Comparison of ENCODE assay signal across 15 cellular contexts in the genomic region with DNA sequence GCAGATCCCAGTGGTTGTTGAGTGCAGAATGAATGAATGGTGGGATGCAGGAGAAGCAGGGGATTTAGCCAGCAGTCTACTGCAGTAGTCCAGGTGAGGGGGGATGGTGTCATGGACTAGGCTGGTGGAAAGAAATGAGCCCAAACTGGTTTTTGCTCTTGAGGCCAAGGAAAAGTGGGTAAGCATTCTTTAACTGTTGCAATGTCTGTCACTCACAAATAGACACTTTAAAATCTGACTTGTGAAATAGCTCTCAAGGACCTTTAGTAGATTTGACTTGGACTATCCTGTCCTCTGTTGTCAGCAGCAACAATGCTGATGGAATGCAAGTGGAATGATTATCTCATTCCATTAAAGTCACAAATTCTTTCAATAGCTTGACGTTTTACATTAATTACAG. TPM values are rescaled to one million over a fixed set of nuclear protein-coding genes. Genes with fewer than 3 reads are reported as not detected.
DNase-seq lines count a peak whose midpoint lies in the region; ATAC-seq and TF ChIP-seq lines count a peak whose summit lies in the region.
"Had no signal": no experiment of that assay in that cellular context is flagged by ENCODE, and none has a peak within 500 bp of the region (broad histone marks: within the 10 kb centered on the region; RNA-seq: fewer than 3 reads in every experiment).

No MANE protein-coding gene starts in this region.

- H4K20me1 ChIP-seq in smooth muscle cell (ENCODE audit: low read depth) = no peaks in the 10 kb centered on the region
- H4K20me1 ChIP-seq in MM.1S (ENCODE audit: insufficient read depth, low read length) = no peaks in the 10 kb centered on the region

- H3K27ac Mint-ChIP-seq in activated CD4-positive, alpha-beta T cell treated with anti-CD3 and anti-CD28 coated beads, Interleukin-2, amount 10 ng/mL, durations not matched to agents 7 days and 5 days = peak overlapping the region; percentile 34

- H3K27ac ChIP-seq in smooth muscle cell (ENCODE audit: low read depth) = peak overlapping the region; percentile 17
- no peak overlapping the region for H3K27ac ChIP-seq in MM.1S (ENCODE audit: low read length)
- H3K27ac ChIP-seq: psoas muscle had no signal

- H3K36me3 Mint-ChIP-seq in activated CD4-positive, alpha-beta T cell treated with anti-CD3 and anti-CD28 coated beads, Interleukin-2, amount 10 ng/mL, durations not matched to agents 7 days and 5 days (ENCODE audit: low read depth) = peaks cover 29% of the 10 kb centered on the region

- no peak overlapping the region for H2AFZ ChIP-seq in smooth muscle cell (ENCODE audit: low read depth)
- H2AFZ ChIP-seq in MM.1S (ENCODE audit: low read length) = no peak overlapping the region

- H3K27me3 Mint-ChIP-seq in activated CD4-positive, alpha-beta T cell treated with anti-CD3 and anti-CD28 coated beads, Interleukin-2, amount 10 ng/mL, durations not matched to agents 7 days and 5 days = no peaks in the 10 kb centered on the region

- WGBS in smooth muscle cell (ENCODE audit: low lambda C conversion rate) = 58% methylated on average over 1 of the region's 1 CpG

- H3K27me3 ChIP-seq in smooth muscle cell (ENCODE audit: low read depth) (no peaks in the 10 kb centered on the region), MM.1S (replicated peaks; ENCODE audit: insufficient read depth, low read length) (no peaks in the 10 kb centered on the region)

- POLR2A ChIA-PET in activated CD4-positive, alpha-beta T cell treated with anti-CD3 and anti-CD28 coated beads, Interleukin-2, amount 10 ng/mL, durations not matched to agents 7 days and 5 days (lab: Charles Lee) = no interaction called here

- H3K4me2 ChIP-seq in smooth muscle cell (no peak overlapping the region), MM.1S (ENCODE audit: low read depth, low read length) (no peak overlapping the region)

- H3K9me3 Mint-ChIP-seq in activated CD4-positive, alpha-beta T cell treated with anti-CD3 and anti-CD28 coated beads, Interleukin-2, amount 10 ng/mL, durations not matched to agents 7 days and 5 days = peaks cover 19% of the 10 kb centered on the region

- ATAC-seq in esophagus mucosa (peak; percentile 12), HG03442 (IDR thresholded peaks at IDR 0.05; ENCODE audit: unreplicated experiment) (no peak)
- ATAC-seq: activated naive CD4-positive, alpha-beta T cell treated with anti-CD3 and anti-CD28 coated beads, Interleukin-2, amount 50 U/mL, for 72 hours; Panc1; psoas muscle had no signal

- H3K4me1 ChIP-seq in smooth muscle cell (ENCODE audit: low read depth) (no peaks in the 10 kb centered on the region), MM.1S (ENCODE audit: low read length) (peaks cover 19% of the 10 kb centered on the region)

- no peak overlapping the region for H3K4me3 ChIP-seq in smooth muscle cell
- H3K4me3 ChIP-seq in MM.1S (ENCODE audit: low read length) = no peak overlapping the region
- H3K4me3 ChIP-seq: psoas muscle had no signal

- H3K79me2 ChIP-seq in smooth muscle cell (ENCODE audit: low read depth) = no peaks in the 10 kb centered on the region
- no peaks in the 10 kb centered on the region for H3K79me2 ChIP-seq in MM.1S (ENCODE audit: low read length)

- CTCF ChIA-PET in activated CD4-positive, alpha-beta T cell treated with anti-CD3 and anti-CD28 coated beads, Interleukin-2, amount 10 ng/mL, durations not matched to agents 7 days and 5 days (lab: Charles Lee) = interaction anchor here (1.1 kb wide), 1 partner anchor 11 kb away, joined by 4 read pairs; no protein-coding TSS in a partner anchor

- H3K4me1 Mint-ChIP-seq in activated CD4-positive, alpha-beta T cell treated with anti-CD3 and anti-CD28 coated beads, Interleukin-2, amount 10 ng/mL, durations not matched to agents 7 days and 5 days = peaks cover 63% of the 10 kb centered on the region

- H3K9ac ChIP-seq in smooth muscle cell (ENCODE audit: low read depth) (no peak overlapping the region), MM.1S (ENCODE audit: low read length) (no peak overlapping the region)

- TF ChIP-seq EP300 in Ishikawa (IDR thresholded peaks at IDR 0.05; ENCODE audit: borderline replicate concordance) = peak; percentile 44; the same call in 1 of the 2 replicates

- H3K4me3 Mint-ChIP-seq in activated CD4-positive, alpha-beta T cell treated with anti-CD3 and anti-CD28 coated beads, Interleukin-2, amount 10 ng/mL, durations not matched to agents 7 days and 5 days = no peak overlapping the region

- TF ChIP-seq CTCF in smooth muscle cell (IDR thresholded peaks at IDR 0.05; ENCODE audit: borderline replicate concordance, insufficient read depth, poor library complexity, severe bottlenecking) = no peak
- no peak for TF ChIP-seq CTCF in MM.1S (IDR thresholded peaks at IDR 0.05; ENCODE audit: low read length)

- TF ChIP-seq RAD21 in Ishikawa (IDR thresholded peaks at IDR 0.05; ENCODE audit: low read depth) = peak; percentile 3; the same call in 1 of the 2 replicates

- DNase-seq in activated CD4-positive, alpha-beta T cell treated with anti-CD3 and anti-CD28 coated beads, Interleukin-2, amount 10 ng/mL, durations not matched to agents 7 days and 5 days = no peak
- DNase-seq in activated CD4-positive, alpha-beta T cell treated with anti-CD3 and anti-CD28 coated beads for 1 hour = no peak
- DNase-seq in smooth muscle cell (lab: John Stamatoyannopoulos, UW; ENCODE audit: unreplicated experiment) = no peak
- no peak for DNase-seq in activated effector memory CD4-positive, alpha-beta T cell treated with Interleukin-2 at 50 U/mL for 16 hours
- no peak for DNase-seq in MM.1S
- DNase-seq: GF-D8, HCEC 1CT, NCI-H1092, NCI-H226, psoas muscle had no signal

- H3K9me3 ChIP-seq in smooth muscle cell (replicated peaks; ENCODE audit: low read depth) = no peaks in the 10 kb centered on the region
- no peaks in the 10 kb centered on the region for H3K9me3 ChIP-seq in MM.1S (replicated peaks; ENCODE audit: insufficient read depth, low read length)
- H3K9me3 ChIP-seq: psoas muscle had no signal

- no peaks in the 10 kb centered on the region for H3F3A ChIP-seq in smooth muscle cell (ENCODE audit: low read depth)
- H3F3A ChIP-seq in MM.1S (ENCODE audit: insufficient read depth, low read length) = peaks cover 8% of the 10 kb centered on the region

- H3K36me3 ChIP-seq in smooth muscle cell (ENCODE audit: low read depth) = no peaks in the 10 kb centered on the region
- H3K36me3 ChIP-seq in MM.1S (replicated peaks; ENCODE audit: insufficient read depth, low read length) = no peaks in the 10 kb centered on the region

- H3K9me2 ChIP-seq in MM.1S (replicated peaks; ENCODE audit: insufficient read depth, low read length) = no peaks in the 10 kb centered on the region

TF ChIP-seq in Ishikawa, 13 proteins besides CTCF, POLR2A, EP300 and RAD21:
- TF ChIP-seq TEAD4 (IDR thresholded peaks at IDR 0.05) (peak; percentile 15; the same call in 1 of the 2 replicates), CEBPB (IDR thresholded peaks at IDR 0.05) (peak; percentile 24; the same call in 1 of the 2 replicates)
- TF ChIP-seq, protein P1, sequence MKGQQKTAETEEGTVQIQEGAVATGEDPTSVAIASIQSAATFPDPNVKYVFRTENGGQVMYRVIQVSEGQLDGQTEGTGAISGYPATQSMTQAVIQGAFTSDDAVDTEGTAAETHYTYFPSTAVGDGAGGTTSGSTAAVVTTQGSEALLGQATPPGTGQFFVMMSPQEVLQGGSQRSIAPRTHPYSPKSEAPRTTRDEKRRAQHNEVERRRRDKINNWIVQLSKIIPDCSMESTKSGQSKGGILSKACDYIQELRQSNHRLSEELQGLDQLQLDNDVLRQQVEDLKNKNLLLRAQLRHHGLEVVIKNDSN (IDR thresholded peaks at IDR 0.05) = no peak

RNA-seq across cellular contexts. Expression of a gene that starts 37.5 kb away (rescaled TPM):
- 100 to 1,000 TPM; 329 to 403 TPM for total RNA-seq in activated CD4-positive, alpha-beta T cell treated with anti-CD3 and anti-CD28 coated beads, Interleukin-2, amount 10 ng/mL, durations not matched to agents 7 days and 5 days
- total RNA-seq in esophagus mucosa (11.0 TPM), smooth muscle cell (165 and 190 TPM in 2 replicates)
- polyA plus RNA-seq in smooth muscle cell = 26.6 and 33.5 TPM in 2 replicates

Comparison
In these comparisons a context has a peak if more than half of its experiments do, and no peak if none do; other contexts are left out.
1. RNA of a gene that starts 37.5 kb away (total RNA-seq): 329 to 403 TPM in activated CD4-positive, alpha-beta T cell treated with anti-CD3 and anti-CD28 coated beads, Interleukin-2, amount 10 ng/mL, durations not matched to agents 7 days and 5 days and 165 to 190 TPM in smooth muscle cell; 11.0 TPM in esophagus mucosa (single experiment); every median in the first group is over 10 times any median in the second.